11 cellular contexts compared by ENCODE assay signal in the genomic region with DNA sequence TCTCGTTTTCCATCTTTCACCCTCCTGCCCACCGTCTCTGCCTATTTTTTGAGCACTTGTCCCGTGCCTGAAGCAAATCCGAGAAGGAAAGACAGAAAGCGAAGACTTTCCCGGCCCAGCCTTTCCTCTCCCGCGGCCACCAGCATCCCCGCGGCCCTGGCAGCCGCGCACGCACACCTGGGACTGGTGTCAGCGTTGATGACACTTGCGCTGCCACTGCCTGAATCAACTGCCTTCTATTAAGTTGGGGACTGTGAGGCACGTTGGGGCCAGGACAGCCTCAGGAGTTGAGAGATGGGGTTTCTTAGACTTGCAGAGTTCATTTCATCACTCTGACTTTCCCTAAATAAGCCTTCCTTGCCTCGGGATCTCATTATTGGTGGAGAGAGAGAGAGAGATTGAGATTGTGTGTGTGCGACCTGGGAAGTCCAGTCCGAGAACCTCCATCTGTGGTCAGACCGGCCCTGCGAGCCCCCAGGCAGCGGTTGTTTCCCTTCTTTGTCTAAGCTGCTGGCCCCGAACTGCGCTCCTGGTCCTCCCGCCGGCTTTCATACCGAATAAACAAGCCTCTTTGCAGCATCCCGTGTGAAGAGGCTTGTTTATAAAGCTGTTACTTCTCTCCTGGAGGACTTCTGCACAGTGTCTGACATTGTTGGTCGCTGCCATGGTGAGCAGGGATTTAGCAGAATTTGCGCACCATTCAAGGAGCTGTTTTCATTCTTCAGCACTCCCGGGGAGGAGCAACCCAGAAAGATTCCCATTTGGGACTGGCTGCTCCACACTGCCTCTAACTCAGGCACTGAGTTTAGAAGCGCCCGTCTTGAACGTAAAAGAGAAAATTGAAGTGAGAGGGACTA. TPM values are rescaled to one million over a fixed set of nuclear protein-coding genes. Genes with fewer than 3 reads are reported as not detected.
DNase-seq lines count a peak whose midpoint lies in the region; ATAC-seq and TF ChIP-seq lines count a peak whose summit lies in the region.
"Had no signal": no experiment of that assay in that cellular context is flagged by ENCODE, and none has a peak within 500 bp of the region (broad histone marks: within the 10 kb centered on the region; RNA-seq: fewer than 3 reads in every experiment).

No MANE protein-coding gene starts in this region.

- no peak for TF ChIP-seq EP300 in suprapubic skin (IDR thresholded peaks at IDR 0.05)

- H3K4me3 ChIP-seq in colonic mucosa (no peak overlapping the region), right lobe of liver (peak overlapping the region in 2 of 3 donors; percentile 9 to 19), suprapubic skin (peak overlapping the region; percentile 57)

- H3K27me3 ChIP-seq in colonic mucosa (peaks cover 7% of the 10 kb centered on the region), right lobe of liver (no peaks in the 10 kb centered on the region), suprapubic skin (peaks cover 31% of the 10 kb centered on the region)

- no peaks in the 10 kb centered on the region for H3K4me1 ChIP-seq in colonic mucosa
- no peaks in the 10 kb centered on the region for H3K4me1 ChIP-seq in right lobe of liver
- peaks cover 26% of the 10 kb centered on the region for H3K4me1 ChIP-seq in suprapubic skin

- no peak for TF ChIP-seq CTCF in colonic mucosa (IDR thresholded peaks at IDR 0.05)
- TF ChIP-seq CTCF in right lobe of liver (IDR thresholded peaks at IDR 0.05), result no peak
- no peak for TF ChIP-seq CTCF in suprapubic skin (IDR thresholded peaks at IDR 0.05)

- no peaks in the 10 kb centered on the region for H3K36me3 ChIP-seq in colonic mucosa
- no peaks in the 10 kb centered on the region for H3K36me3 ChIP-seq in right lobe of liver
- no peaks in the 10 kb centered on the region for H3K36me3 ChIP-seq in suprapubic skin

- TF ChIP-seq POLR2A in right lobe of liver (IDR thresholded peaks at IDR 0.05) (no peak), suprapubic skin (IDR thresholded peaks at IDR 0.05) (no peak)

- H3K27ac ChIP-seq in colonic mucosa, result peak overlapping the region; percentile 0
- no peak overlapping the region for H3K27ac ChIP-seq in right lobe of liver
- peak overlapping the region; percentile 88 for H3K27ac ChIP-seq in suprapubic skin

- peak overlapping the region in 1 of 2 donors; percentile 49 for H3K9ac ChIP-seq in colonic mucosa (ENCODE audit: low read depth in 2 of 2, low read length in 2 of 2)

- no peaks in the 10 kb centered on the region for H3K9me3 ChIP-seq in colonic mucosa
- H3K9me3 ChIP-seq in right lobe of liver, result no peaks in the 10 kb centered on the region
- no peaks in the 10 kb centered on the region for H3K9me3 ChIP-seq in suprapubic skin

- DNase-seq in NCI-H146 (lab: John Stamatoyannopoulos, UW) (peak; percentile 8), NCI-H146 treated with DMSO at 0.1 percent for 48 hours (lab: John Stamatoyannopoulos, UW; ENCODE audit: unreplicated experiment) (no peak), colonic mucosa (no peak), right lobe of liver (no peak), suprapubic skin (ENCODE audit: low spot score in 2 of 2) (no peak), MV-4-11 (lab: John Stamatoyannopoulos, UW) (no peak)
- no peak for DNase-seq in effector CD8-positive, alpha-beta T cell (lab: John Stamatoyannopoulos, UW)
- DNase-seq: activated naive CD4-positive, alpha-beta T cell treated with anti-CD3 and anti-CD28 coated beads, Interleukin-2, amount 50 U/mL, for 16 hours; stimulated activated CD4-positive, alpha-beta T cell treated with anti-CD3 and anti-CD28 coated beads, Interleukin-4, amount 100 ng/mL, for 1 hour had no signal

- peak in 1 of 4 donors; percentile 14 for ATAC-seq in right lobe of liver
- no peak for ATAC-seq in HG02938 (IDR thresholded peaks at IDR 0.05; ENCODE audit: unreplicated experiment)

- WGBS in right lobe of liver (ENCODE audit: insufficient coverage, low coverage, low lambda C conversion rate, missing lambda C conversion rate), result 2% methylated on average over 33 of the region's 34 CpGs
- 3% methylated on average over 33 of the region's 34 CpGs for WGBS in suprapubic skin

- intact Hi-C loops in colonic mucosa (cut with DNase I) (no loop called here), right lobe of liver (cut with DNase I) (no loop called here)

RNA-seq across cellular contexts. Expression of a gene that starts 1.5 kb away (rescaled TPM):
- total RNA-seq in colonic mucosa (1 to 10 TPM in 1 of 2 donors, under 1 TPM in 1; 0.35 to 3.5 TPM), right lobe of liver (under 1 TPM in 5 of 6 experiments, not detected in 1; 0.12 to 0.49 (median 0.42) TPM), suprapubic skin (1 to 10 TPM in 2 of 4 donors, under 1 TPM in 2; 0.42 to 4.4 (median 2.4) TPM)
- total RNA-seq: HT-29 had no signal

Comparison
In these comparisons a context has a peak if more than half of its experiments do, and no peak if none do; other contexts are left out.
1. H3K27ac ChIP-seq: peak in colonic mucosa (single experiment) and suprapubic skin (single experiment); none in right lobe of liver (0 of 3).